Comparison of ENCODE assay signal across 27 cellular contexts in genomic region chr3:119557874-119558264, GRCh38. TPM values are rescaled to one million over a fixed set of nuclear protein-coding genes. Genes with fewer than 3 reads are reported as not detected.
A peak's percentile ranks its signal among the peaks of the same experiment; 100 is the strongest.
DNase-seq lines count a peak whose midpoint lies in the region; ATAC-seq and TF ChIP-seq lines count a peak whose summit lies in the region.
"Had no signal": no experiment of that assay in that cellular context is flagged by ENCODE, and none has a peak within 500 bp of the region (broad histone marks: within the 10 kb centered on the region; RNA-seq: fewer than 3 reads in every experiment).

No MANE protein-coding gene starts in this region.

- no peaks in the 10 kb centered on the region for H4K20me1 ChIP-seq in osteoblast (ENCODE audit: insufficient read depth, low read length)

- H3K4me1 ChIP-seq in osteoblast (ENCODE audit: insufficient read depth, low read length) = no peaks in the 10 kb centered on the region
- H3K4me1 ChIP-seq: neural progenitor cell had no signal

- H3K27me3 Mint-ChIP-seq in IgD-negative memory B cell = no peaks in the 10 kb centered on the region
- H3K27me3 Mint-ChIP-seq in activated CD8-positive, alpha-beta T cell treated with anti-CD3 and anti-CD28 coated beads for 36 hours = no peaks in the 10 kb centered on the region
- H3K27me3 Mint-ChIP-seq: activated naive CD4-positive, alpha-beta T cell treated with anti-CD3 and anti-CD28 coated beads, Interleukin-2, amount 50 U/mL, for 24 hours had no signal

- no peak for TF ChIP-seq CTCF in activated CD8-positive, alpha-beta T cell treated with anti-CD3 and anti-CD28 coated beads for 36 hours (IDR thresholded peaks at IDR 0.05)
- no peak for TF ChIP-seq CTCF in osteoblast (IDR thresholded peaks at IDR 0.05; ENCODE audit: extremely low read depth, low read depth, low read length)

- no peak overlapping the region for H3K4me2 ChIP-seq in osteoblast (ENCODE audit: insufficient read depth, low read length)
- H3K4me2 ChIP-seq: neural progenitor cell had no signal

- intact Hi-C loops in activated CD8-positive, alpha-beta T cell treated with anti-CD3 and anti-CD28 coated beads for 36 hours (cut with micrococcal nuclease) = loop anchor here (5.0 kb wide), 1 partner anchor 51 kb away; no protein-coding TSS in a partner anchor

- no peaks in the 10 kb centered on the region for H3K9me3 ChIP-seq in osteoblast (ENCODE audit: low read depth, low read length)
- H3K9me3 ChIP-seq: esophagus muscularis mucosa, gastrocnemius medialis, lower lobe of right lung had no signal

- no peak overlapping the region for H2AFZ ChIP-seq in osteoblast (ENCODE audit: low read length)
- H2AFZ ChIP-seq: neural progenitor cell had no signal

- CTCF ChIA-PET in activated CD8-positive, alpha-beta T cell treated with anti-CD3 and anti-CD28 coated beads for 36 hours (lab: Charles Lee) = interaction anchor here (1.5 to 3.0 kb wide), 3 partner anchors 24 to 283 kb away, joined by 5 to 12 read pairs (median 7); no protein-coding TSS in a partner anchor

- POLR2A ChIA-PET in activated CD8-positive, alpha-beta T cell treated with anti-CD3 and anti-CD28 coated beads for 36 hours (lab: Charles Lee) = interaction anchor here (1.4 to 3.1 kb wide), 3 partner anchors 20 to 59 kb away, joined by 3 to 14 read pairs (median 4); partner anchors contain the start of gene TIMMDC1

- H3K4me3 Mint-ChIP-seq in IgD-negative memory B cell = peak overlapping the region; percentile 79 to 94 (median 88)
- H3K4me3 Mint-ChIP-seq in activated CD8-positive, alpha-beta T cell treated with anti-CD3 and anti-CD28 coated beads for 36 hours = peak overlapping the region; percentile 40
- H3K4me3 Mint-ChIP-seq: activated naive CD4-positive, alpha-beta T cell treated with anti-CD3 and anti-CD28 coated beads, Interleukin-2, amount 50 U/mL, for 24 hours; neural progenitor cell had no signal

- no peak overlapping the region for H3K27ac ChIP-seq in osteoblast (ENCODE audit: low read depth, low read length)
- H3K27ac ChIP-seq: esophagus muscularis mucosa, gastrocnemius medialis, lower lobe of right lung, neural progenitor cell had no signal

- H3K4me1 Mint-ChIP-seq in IgD-negative memory B cell = peaks cover 57 to 77% (median 65%) of the 10 kb centered on the region in 3 donors
- peaks cover 46% of the 10 kb centered on the region for H3K4me1 Mint-ChIP-seq in activated CD8-positive, alpha-beta T cell treated with anti-CD3 and anti-CD28 coated beads for 36 hours (ENCODE audit: low read depth)

- H3K4me3 ChIP-seq in GM08714 (ENCODE audit: low read length) (peak overlapping the region; percentile 98), osteoblast (ENCODE audit: insufficient read depth, low read length) (no peak overlapping the region)
- H3K4me3 ChIP-seq: esophagus muscularis mucosa, gastrocnemius medialis, lower lobe of right lung, neural progenitor cell had no signal

- no peaks in the 10 kb centered on the region for H3K36me3 ChIP-seq in osteoblast (ENCODE audit: insufficient read depth, low read length)
- H3K36me3 ChIP-seq: esophagus muscularis mucosa, gastrocnemius medialis, lower lobe of right lung, neural progenitor cell had no signal

- DNase-seq in activated CD8-positive, alpha-beta T cell treated with anti-CD3 and anti-CD28 coated beads for 36 hours = peak; percentile 75
- DNase-seq in osteoblast (ENCODE audit: insufficient read length, low spot score, missing footprints) (peak; percentile 0), DMS79 treated with DMSO at 0.1 percent for 48 hours (lab: John Stamatoyannopoulos, UW) (no peak)
- DNase-seq in activated CD4-positive, CD25-positive, alpha-beta regulatory T cell treated with anti-CD3 and anti-CD28 coated beads, Interleukin-2, amount 50 U/mL, for 72 hours = no peak
- no peak for DNase-seq in stimulated activated CD4-positive, alpha-beta T cell treated with anti-CD3 and anti-CD28 coated beads, Interleukin-4, amount 100 ng/mL, for 24 hours
- DNase-seq: activated CD4-positive, CD25-positive, alpha-beta regulatory T cell; activated CD8-positive, alpha-beta memory T cell treated with anti-CD3 and anti-CD28 coated beads, Interleukin-2, amount 50 U/mL, for 4 hours; cerebellar nuclear complex; effector CD8-positive, alpha-beta T cell; EL; gastrocnemius medialis; islet precursor cell; Kasumi-1; lower lobe of right lung; NCI-H187; NCI-H2227 treated with DMSO at 0.1 percent for 48 hours; NCI-H82; PC-3; trophoblast cell had no signal

- peak overlapping the region; percentile 95 to 100 (median 99) for H3K27ac Mint-ChIP-seq in IgD-negative memory B cell
- peak overlapping the region; percentile 77 for H3K27ac Mint-ChIP-seq in activated CD8-positive, alpha-beta T cell treated with anti-CD3 and anti-CD28 coated beads for 36 hours
- H3K27ac Mint-ChIP-seq: activated naive CD4-positive, alpha-beta T cell treated with anti-CD3 and anti-CD28 coated beads, Interleukin-2, amount 50 U/mL, for 24 hours; neural progenitor cell; progenitor cell of endocrine pancreas had no signal

- no peaks in the 10 kb centered on the region for H3K9me3 Mint-ChIP-seq in IgD-negative memory B cell
- no peaks in the 10 kb centered on the region for H3K9me3 Mint-ChIP-seq in activated CD8-positive, alpha-beta T cell treated with anti-CD3 and anti-CD28 coated beads for 36 hours
- H3K9me3 Mint-ChIP-seq: activated naive CD4-positive, alpha-beta T cell treated with anti-CD3 and anti-CD28 coated beads, Interleukin-2, amount 50 U/mL, for 24 hours; neural progenitor cell had no signal

- no peaks in the 10 kb centered on the region for H3K79me2 ChIP-seq in osteoblast (ENCODE audit: insufficient read depth, low read length)

- peaks cover 6% of the 10 kb centered on the region for H3K27me3 ChIP-seq in osteoblast (ENCODE audit: insufficient read depth, low read length)
- H3K27me3 ChIP-seq: esophagus muscularis mucosa, gastrocnemius medialis, neural progenitor cell had no signal

- H3K36me3 Mint-ChIP-seq in IgD-negative memory B cell = peaks cover 9% of the 10 kb centered on the region
- peaks cover 16% of the 10 kb centered on the region for H3K36me3 Mint-ChIP-seq in activated CD8-positive, alpha-beta T cell treated with anti-CD3 and anti-CD28 coated beads for 36 hours (ENCODE audit: low read depth)
- H3K36me3 Mint-ChIP-seq: activated naive CD4-positive, alpha-beta T cell treated with anti-CD3 and anti-CD28 coated beads, Interleukin-2, amount 50 U/mL, for 24 hours; neural progenitor cell had no signal

- peak; percentile 8 for ATAC-seq in activated CD8-positive, alpha-beta T cell treated with anti-CD3 and anti-CD28 coated beads for 36 hours
- ATAC-seq: gastrocnemius medialis, lower lobe of right lung, PC-3 had no signal

RNA-seq across cellular contexts. Expression of gene CD80, which starts 1.5 kb away (rescaled TPM):
- polyA plus RNA-seq in IgD-negative memory B cell = 9.3 TPM
- 10 to 100 TPM in 1 of 2 experiments, 1 to 10 TPM in 1; 7.1 to 10.2 TPM for total RNA-seq in activated CD8-positive, alpha-beta T cell treated with anti-CD3 and anti-CD28 coated beads for 36 hours
- 2.5 and 3.2 TPM in 2 replicates for total RNA-seq in osteoblast
- total RNA-seq: H4, HT1080, PC-3 had no signal

RNA-seq across cellular contexts. Expression of gene ADPRH, which starts 21.4 kb away (rescaled TPM):
- 29.2 TPM for polyA plus RNA-seq in IgD-negative memory B cell
- total RNA-seq in activated CD8-positive, alpha-beta T cell treated with anti-CD3 and anti-CD28 coated beads for 36 hours = 1 to 10 TPM; 5.7 to 5.9 TPM
- total RNA-seq in osteoblast = 7.2 and 8.3 TPM in 2 replicates
- total RNA-seq: H4, HT1080 had no signal

RNA-seq across cellular contexts. Expression of gene PLA1A, which starts 39.8 kb away (rescaled TPM):
- not detected for polyA plus RNA-seq in IgD-negative memory B cell
- total RNA-seq in activated CD8-positive, alpha-beta T cell treated with anti-CD3 and anti-CD28 coated beads for 36 hours = not detected
- under 0.01 and 0.36 TPM in 2 replicates for total RNA-seq in osteoblast
- total RNA-seq: HT1080, progenitor cell of endocrine pancreas had no signal

RNA-seq across cellular contexts. Expression of gene TIMMDC1, which starts 59.5 kb away (rescaled TPM):
- 89.0 TPM for polyA plus RNA-seq in IgD-negative memory B cell
- 100 to 1,000 TPM; 105 TPM for total RNA-seq in activated CD8-positive, alpha-beta T cell treated with anti-CD3 and anti-CD28 coated beads for 36 hours
- 59.4 and 60.1 TPM in 2 replicates for total RNA-seq in osteoblast

Comparison
In these comparisons a context has a peak if more than half of its experiments do, and no peak if none do; other contexts are left out.
1. DNase-seq: peak in activated CD8-positive, alpha-beta T cell treated with anti-CD3 and anti-CD28 coated beads for 36 hours (single experiment) and osteoblast (single experiment); none in activated CD4-positive, CD25-positive, alpha-beta regulatory T cell treated with anti-CD3 and anti-CD28 coated beads, Interleukin-2, amount 50 U/mL, for 72 hours (single experiment), DMS79 treated with DMSO at 0.1 percent for 48 hours (single experiment) and stimulated activated CD4-positive, alpha-beta T cell treated with anti-CD3 and anti-CD28 coated beads, Interleukin-4, amount 100 ng/mL, for 24 hours (single experiment).